In the genomic region with DNA sequence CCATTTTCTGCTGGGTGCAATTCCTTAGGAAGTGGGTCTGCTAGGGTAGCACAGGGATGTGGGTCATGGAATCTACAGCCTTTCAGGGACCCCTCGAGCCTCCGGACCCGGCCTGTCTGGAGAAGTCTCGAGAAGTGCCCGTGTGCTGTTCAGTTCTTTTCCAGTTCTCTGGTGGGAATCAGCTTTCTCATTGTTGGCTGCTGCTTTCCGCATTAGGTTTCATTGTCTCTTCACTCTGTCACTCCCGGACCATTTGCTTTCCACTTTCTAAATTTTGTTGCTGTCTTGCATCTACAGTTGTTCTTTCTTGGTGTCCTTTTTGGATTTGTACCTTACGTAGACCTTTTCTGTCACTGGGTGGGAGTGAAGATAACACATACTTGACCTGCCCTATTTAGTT, we compare ENCODE assay signal across 16 cellular contexts. TPM values are rescaled to one million over a fixed set of nuclear protein-coding genes. Genes with fewer than 3 reads are reported as not detected.
DNase-seq lines count a peak whose midpoint lies in the region; ATAC-seq and TF ChIP-seq lines count a peak whose summit lies in the region.
"Had no signal": no experiment of that assay in that cellular context is flagged by ENCODE, and none has a peak within 500 bp of the region (broad histone marks: within the 10 kb centered on the region; RNA-seq: fewer than 3 reads in every experiment).

No MANE protein-coding gene starts in this region.

- intact Hi-C loops in uterus (cut with DNase I; ENCODE audit: low total_unique reads), result no loop called here
- intact Hi-C loops in activated CD4-positive, alpha-beta T cell treated with anti-CD3 and anti-CD28 coated beads for 36 hours (cut with DNase I, micrococcal nuclease), result no loop called here

- H3K36me3 ChIP-seq in uterus, result no peaks in the 10 kb centered on the region
- H3K36me3 ChIP-seq: transverse colon had no signal

- peaks cover 4% of the 10 kb centered on the region for H3K36me3 Mint-ChIP-seq in activated naive CD4-positive, alpha-beta T cell treated with anti-CD3 and anti-CD28 coated beads, Interleukin-2, amount 50 U/mL, for 24 hours
- H3K36me3 Mint-ChIP-seq in activated naive CD4-positive, alpha-beta T cell treated with anti-CD3 and anti-CD28 coated beads, Interleukin-2, amount 50 U/mL, for 72 hours, result peaks cover 0 to 13% of the 10 kb centered on the region in 2 donors
- peaks cover 21% of the 10 kb centered on the region for H3K36me3 Mint-ChIP-seq in activated CD8-positive, alpha-beta T cell treated with anti-CD3 and anti-CD28 coated beads, Interleukin-2, amount 10 ng/mL, durations not matched to agents 7 days and 5 days (ENCODE audit: low read depth)
- H3K36me3 Mint-ChIP-seq in naive thymus-derived CD8-positive, alpha-beta T cell, result peaks cover 0 to 6% (median 5%) of the 10 kb centered on the region in 3 donors
- peaks cover 23% of the 10 kb centered on the region for H3K36me3 Mint-ChIP-seq in activated CD4-positive, alpha-beta T cell treated with anti-CD3 and anti-CD28 coated beads for 36 hours (ENCODE audit: low read depth)

- no peak overlapping the region for H3K4me3 Mint-ChIP-seq in activated naive CD4-positive, alpha-beta T cell treated with anti-CD3 and anti-CD28 coated beads, Interleukin-2, amount 50 U/mL, for 24 hours
- no peak overlapping the region for H3K4me3 Mint-ChIP-seq in activated CD8-positive, alpha-beta T cell treated with anti-CD3 and anti-CD28 coated beads, Interleukin-2, amount 10 ng/mL, durations not matched to agents 7 days and 5 days
- peak overlapping the region in 6 of 10 donors; percentile 2 to 27 (median 14) for H3K4me3 Mint-ChIP-seq in naive thymus-derived CD8-positive, alpha-beta T cell
- no peak overlapping the region for H3K4me3 Mint-ChIP-seq in activated CD4-positive, alpha-beta T cell treated with anti-CD3 and anti-CD28 coated beads for 36 hours
- H3K4me3 Mint-ChIP-seq: activated CD8-positive, alpha-beta memory T cell treated with anti-CD3 and anti-CD28 coated beads, Interleukin-2, amount 10 ng/mL, durations not matched to agents 7 days and 5 days; stimulated activated naive B cell treated with anti-CD40 and anti-IgM and Interleukin-4, amounts not matched to agents 10 μg/mL and 1 μg/mL and 100 μg/mL, for 72 hours; T-helper 2 cell treated with Interferon-gamma antibody and Interleukin-4, amounts not matched to agents 5 μg/mL and 100 μg/mL, for 36 hours had no signal

- no peak for TF ChIP-seq CTCF in uterus (IDR thresholded peaks at IDR 0.05)

- no peaks in the 10 kb centered on the region for H3K27me3 Mint-ChIP-seq in activated naive CD4-positive, alpha-beta T cell treated with anti-CD3 and anti-CD28 coated beads, Interleukin-2, amount 50 U/mL, for 24 hours
- H3K27me3 Mint-ChIP-seq in activated CD8-positive, alpha-beta T cell treated with anti-CD3 and anti-CD28 coated beads, Interleukin-2, amount 10 ng/mL, durations not matched to agents 7 days and 5 days (ENCODE audit: low read depth), result no peaks in the 10 kb centered on the region
- H3K27me3 Mint-ChIP-seq in naive thymus-derived CD8-positive, alpha-beta T cell, result no peaks in the 10 kb centered on the region
- H3K27me3 Mint-ChIP-seq in activated CD4-positive, alpha-beta T cell treated with anti-CD3 and anti-CD28 coated beads for 36 hours, result no peaks in the 10 kb centered on the region
- H3K27me3 Mint-ChIP-seq: activated CD8-positive, alpha-beta memory T cell treated with anti-CD3 and anti-CD28 coated beads, Interleukin-2, amount 10 ng/mL, durations not matched to agents 7 days and 5 days had no signal

- no peak for TF ChIP-seq POLR2A in uterus (IDR thresholded peaks at IDR 0.05)

- DNase-seq in activated naive CD4-positive, alpha-beta T cell treated with anti-CD3 and anti-CD28 coated beads, Interleukin-2, amount 50 U/mL, for 72 hours (ENCODE audit: low spot score in 2 of 2), result no peak
- no peak for DNase-seq in activated CD8-positive, alpha-beta T cell treated with anti-CD3 and anti-CD28 coated beads, Interleukin-2, amount 10 ng/mL, durations not matched to agents 7 days and 5 days
- DNase-seq in naive thymus-derived CD8-positive, alpha-beta T cell, result no peak
- DNase-seq in uterus, result no peak
- no peak for DNase-seq in DMS53 treated with DMSO at 0.1 percent for 48 hours (lab: John Stamatoyannopoulos, UW; ENCODE audit: unreplicated experiment)
- DNase-seq in islet precursor cell, result no peak
- DNase-seq in activated CD4-positive, alpha-beta T cell treated with anti-CD3 and anti-CD28 coated beads for 36 hours, result no peak
- DNase-seq: activated CD8-positive, alpha-beta memory T cell treated with anti-CD3 and anti-CD28 coated beads, Interleukin-2, amount 10 ng/mL, durations not matched to agents 7 days and 5 days; NCI-H1105 treated with DMSO at 0.1 percent for 48 hours; NCI-H2171 treated with DMSO at 0.1 percent for 48 hours; stimulated activated naive B cell treated with anti-CD40 and anti-IgM and Interleukin-4, amounts not matched to agents 10 μg/mL and 1 μg/mL and 100 μg/mL, for 72 hours; transverse colon had no signal

- H3K4me1 Mint-ChIP-seq in activated naive CD4-positive, alpha-beta T cell treated with anti-CD3 and anti-CD28 coated beads, Interleukin-2, amount 50 U/mL, for 24 hours, result peaks cover 66% of the 10 kb centered on the region
- peaks cover 56% of the 10 kb centered on the region for H3K4me1 Mint-ChIP-seq in activated CD8-positive, alpha-beta T cell treated with anti-CD3 and anti-CD28 coated beads, Interleukin-2, amount 10 ng/mL, durations not matched to agents 7 days and 5 days (ENCODE audit: low read depth)
- peaks cover 24 to 88% (median 68%) of the 10 kb centered on the region in 4 donors for H3K4me1 Mint-ChIP-seq in naive thymus-derived CD8-positive, alpha-beta T cell
- peaks cover 80% of the 10 kb centered on the region for H3K4me1 Mint-ChIP-seq in activated CD4-positive, alpha-beta T cell treated with anti-CD3 and anti-CD28 coated beads for 36 hours

- H3K4me1 ChIP-seq in uterus, result no peaks in the 10 kb centered on the region

- peak overlapping the region; percentile 21 to 36 for H3K27ac ChIP-seq in uterus
- H3K27ac ChIP-seq: KMS-11 had no signal

- POLR2A ChIA-PET in activated CD8-positive, alpha-beta T cell treated with anti-CD3 and anti-CD28 coated beads, Interleukin-2, amount 10 ng/mL, durations not matched to agents 7 days and 5 days (lab: Charles Lee), result interaction anchor here (0.6 kb wide), 1 partner anchor 40 kb away, joined by 3 read pairs; a partner anchor contains a TSS
- POLR2A ChIA-PET in naive thymus-derived CD8-positive, alpha-beta T cell (lab: Charles Lee), result interaction anchor here (2.4 kb wide), 1 partner anchor 40 kb away, joined by 8 read pairs; a partner anchor contains a TSS
- POLR2A ChIA-PET in activated CD4-positive, alpha-beta T cell treated with anti-CD3 and anti-CD28 coated beads for 36 hours (lab: Charles Lee), result interaction anchor here (1.1 kb wide), 1 partner anchor 737 kb away, joined by 3 read pairs; no protein-coding TSS in a partner anchor

- H3K9me3 ChIP-seq in uterus, result no peaks in the 10 kb centered on the region
- H3K9me3 ChIP-seq: transverse colon had no signal

- CTCF ChIA-PET in activated CD8-positive, alpha-beta T cell treated with anti-CD3 and anti-CD28 coated beads, Interleukin-2, amount 10 ng/mL, durations not matched to agents 7 days and 5 days (lab: Charles Lee), result interaction anchor here (1.4 kb wide), 1 partner anchor 31 kb away, joined by 4 read pairs; no protein-coding TSS in a partner anchor
- CTCF ChIA-PET in activated CD4-positive, alpha-beta T cell treated with anti-CD3 and anti-CD28 coated beads for 36 hours (lab: Charles Lee), result interaction anchor here (1.4 kb wide), 1 partner anchor 54 kb away, joined by 4 read pairs; no protein-coding TSS in a partner anchor

- peak overlapping the region; percentile 4 for H3K27ac Mint-ChIP-seq in activated naive CD4-positive, alpha-beta T cell treated with anti-CD3 and anti-CD28 coated beads, Interleukin-2, amount 50 U/mL, for 24 hours
- H3K27ac Mint-ChIP-seq in activated naive CD4-positive, alpha-beta T cell treated with anti-CD3 and anti-CD28 coated beads, Interleukin-2, amount 50 U/mL, for 72 hours, result no peak overlapping the region
- peak overlapping the region; percentile 52 for H3K27ac Mint-ChIP-seq in activated CD8-positive, alpha-beta T cell treated with anti-CD3 and anti-CD28 coated beads, Interleukin-2, amount 10 ng/mL, durations not matched to agents 7 days and 5 days
- peak overlapping the region in 6 of 10 donors; percentile 15 to 82 (median 38) for H3K27ac Mint-ChIP-seq in naive thymus-derived CD8-positive, alpha-beta T cell
- no peak overlapping the region for H3K27ac Mint-ChIP-seq in activated CD4-positive, alpha-beta T cell treated with anti-CD3 and anti-CD28 coated beads for 36 hours
- H3K27ac Mint-ChIP-seq: activated CD8-positive, alpha-beta memory T cell treated with anti-CD3 and anti-CD28 coated beads, Interleukin-2, amount 10 ng/mL, durations not matched to agents 7 days and 5 days; stimulated activated naive B cell treated with anti-CD40 and anti-IgM and Interleukin-4, amounts not matched to agents 10 μg/mL and 1 μg/mL and 100 μg/mL, for 72 hours; T-helper 2 cell treated with Interferon-gamma antibody and Interleukin-4, amounts not matched to agents 5 μg/mL and 100 μg/mL, for 36 hours had no signal

- H3K9me3 Mint-ChIP-seq in activated naive CD4-positive, alpha-beta T cell treated with anti-CD3 and anti-CD28 coated beads, Interleukin-2, amount 50 U/mL, for 24 hours, result no peaks in the 10 kb centered on the region
- H3K9me3 Mint-ChIP-seq in activated naive CD4-positive, alpha-beta T cell treated with anti-CD3 and anti-CD28 coated beads, Interleukin-2, amount 50 U/mL, for 72 hours, result peaks cover 0 to 4% of the 10 kb centered on the region in 2 donors
- H3K9me3 Mint-ChIP-seq in activated CD8-positive, alpha-beta T cell treated with anti-CD3 and anti-CD28 coated beads, Interleukin-2, amount 10 ng/mL, durations not matched to agents 7 days and 5 days (ENCODE audit: insufficient read depth), result no peaks in the 10 kb centered on the region
- H3K9me3 Mint-ChIP-seq in naive thymus-derived CD8-positive, alpha-beta T cell, result no peaks in the 10 kb centered on the region
- H3K9me3 Mint-ChIP-seq in activated CD4-positive, alpha-beta T cell treated with anti-CD3 and anti-CD28 coated beads for 36 hours (ENCODE audit: low read depth), result no peaks in the 10 kb centered on the region
- H3K9me3 Mint-ChIP-seq: stimulated activated naive B cell treated with anti-CD40 and anti-IgM and Interleukin-4, amounts not matched to agents 10 μg/mL and 1 μg/mL and 100 μg/mL, for 72 hours; T-helper 2 cell treated with Interferon-gamma antibody and Interleukin-4, amounts not matched to agents 5 μg/mL and 100 μg/mL, for 36 hours had no signal

- no peak for ATAC-seq in activated naive CD4-positive, alpha-beta T cell treated with anti-CD3 and anti-CD28 coated beads, Interleukin-2, amount 50 U/mL, for 72 hours
- ATAC-seq in activated CD8-positive, alpha-beta T cell treated with anti-CD3 and anti-CD28 coated beads, Interleukin-2, amount 10 ng/mL, durations not matched to agents 7 days and 5 days, result no peak
- no peak for ATAC-seq in naive thymus-derived CD8-positive, alpha-beta T cell
- no peak for ATAC-seq in activated CD4-positive, alpha-beta T cell treated with anti-CD3 and anti-CD28 coated beads for 36 hours
- ATAC-seq: activated CD4-positive, CD25-positive, alpha-beta regulatory T cell treated with anti-CD3 and anti-CD28 coated beads, Interleukin-2, amount 50 U/mL, for 24 hours; activated CD8-positive, alpha-beta memory T cell treated with anti-CD3 and anti-CD28 coated beads, Interleukin-2, amount 10 ng/mL, durations not matched to agents 7 days and 5 days; stimulated activated naive B cell treated with anti-CD40 and anti-IgM and Interleukin-4, amounts not matched to agents 10 μg/mL and 1 μg/mL and 100 μg/mL, for 72 hours had no signal

- H3K4me3 ChIP-seq in uterus, result no peak overlapping the region
- H3K4me3 ChIP-seq: transverse colon had no signal

- H3K27me3 ChIP-seq in uterus, result no peaks in the 10 kb centered on the region
- H3K27me3 ChIP-seq: transverse colon had no signal

RNA-seq across cellular contexts. Expression of a gene that starts 6.1 kb away (rescaled TPM):
- total RNA-seq in activated naive CD4-positive, alpha-beta T cell treated with anti-CD3 and anti-CD28 coated beads, Interleukin-2, amount 50 U/mL, for 72 hours, result 10 to 100 TPM; 20.3 to 32.7 TPM
- total RNA-seq in activated CD8-positive, alpha-beta T cell treated with anti-CD3 and anti-CD28 coated beads, Interleukin-2, amount 10 ng/mL, durations not matched to agents 7 days and 5 days, result 10 to 100 TPM; 10.6 to 11.2 TPM
- total RNA-seq in naive thymus-derived CD8-positive, alpha-beta T cell, result 10 to 100 TPM; 13.7 to 14.0 TPM
- polyA plus RNA-seq in naive thymus-derived CD8-positive, alpha-beta T cell, result 10 to 100 TPM; 15.6 to 22.1 (median 17.3) TPM
- 10 to 100 TPM; 27.2 to 40.2 (median 28.2) TPM for total RNA-seq in uterus
- total RNA-seq in activated CD4-positive, alpha-beta T cell treated with anti-CD3 and anti-CD28 coated beads for 36 hours, result 10 to 100 TPM; 24.9 to 31.4 TPM

RNA-seq across cellular contexts. Expression of a gene that starts 39.4 kb away (rescaled TPM):
- total RNA-seq in activated naive CD4-positive, alpha-beta T cell treated with anti-CD3 and anti-CD28 coated beads, Interleukin-2, amount 50 U/mL, for 72 hours, result 10 to 100 TPM; 14.5 to 18.1 TPM
- total RNA-seq in activated CD8-positive, alpha-beta T cell treated with anti-CD3 and anti-CD28 coated beads, Interleukin-2, amount 10 ng/mL, durations not matched to agents 7 days and 5 days, result 10 to 100 TPM; 21.6 to 23.2 TPM
- total RNA-seq in naive thymus-derived CD8-positive, alpha-beta T cell, result 10 to 100 TPM; 34.3 to 35.5 TPM
- 10 to 100 TPM; 25.7 to 51.5 (median 31.9) TPM for polyA plus RNA-seq in naive thymus-derived CD8-positive, alpha-beta T cell
- 10 to 100 TPM in 3 of 4 donors, 1 to 10 TPM in 1; 5.6 to 48.0 (median 22.8) TPM for total RNA-seq in uterus
- 10 to 100 TPM; 10.3 to 16.4 TPM for total RNA-seq in activated CD4-positive, alpha-beta T cell treated with anti-CD3 and anti-CD28 coated beads for 36 hours

RNA-seq across cellular contexts. Expression of a gene that starts 39.6 kb away (rescaled TPM):
- 10 to 100 TPM; 36.9 to 40.7 TPM for total RNA-seq in activated naive CD4-positive, alpha-beta T cell treated with anti-CD3 and anti-CD28 coated beads, Interleukin-2, amount 50 U/mL, for 72 hours
- 10 to 100 TPM; 29.6 to 30.4 TPM for total RNA-seq in activated CD8-positive, alpha-beta T cell treated with anti-CD3 and anti-CD28 coated beads, Interleukin-2, amount 10 ng/mL, durations not matched to agents 7 days and 5 days
- 100 to 1,000 TPM; 119 to 127 TPM for total RNA-seq in naive thymus-derived CD8-positive, alpha-beta T cell
- polyA plus RNA-seq in naive thymus-derived CD8-positive, alpha-beta T cell, result 10 to 100 TPM; 27.3 to 37.6 (median 33.8) TPM
- total RNA-seq in uterus, result 100 to 1,000 TPM in 1 of 4 donors, 10 to 100 TPM in 3; 24.1 to 172 (median 49.7) TPM
- 10 to 100 TPM; 28.0 to 32.4 TPM for total RNA-seq in activated CD4-positive, alpha-beta T cell treated with anti-CD3 and anti-CD28 coated beads for 36 hours

RNA-seq across cellular contexts. Expression of a gene that starts 42.0 kb away (rescaled TPM):
- 1 to 10 TPM; 1.4 to 2.6 TPM for total RNA-seq in activated naive CD4-positive, alpha-beta T cell treated with anti-CD3 and anti-CD28 coated beads, Interleukin-2, amount 50 U/mL, for 72 hours
- total RNA-seq in activated CD8-positive, alpha-beta T cell treated with anti-CD3 and anti-CD28 coated beads, Interleukin-2, amount 10 ng/mL, durations not matched to agents 7 days and 5 days, result 1 to 10 TPM; 3.8 to 4.1 TPM
- total RNA-seq in naive thymus-derived CD8-positive, alpha-beta T cell, result 10 to 100 TPM; 13.7 to 14.5 TPM
- 10 to 100 TPM in 1 of 3 donors, 1 to 10 TPM in 2; 6.2 to 11.5 (median 8.7) TPM for polyA plus RNA-seq in naive thymus-derived CD8-positive, alpha-beta T cell
- 1 to 10 TPM; 1.5 to 9.2 (median 5.7) TPM for total RNA-seq in uterus
- 1 to 10 TPM; 1.9 to 2.3 TPM for total RNA-seq in activated CD4-positive, alpha-beta T cell treated with anti-CD3 and anti-CD28 coated beads for 36 hours

Comparison
In these comparisons a context has a peak if more than half of its experiments do, and no peak if none do; other contexts are left out.
1. H3K27ac Mint-ChIP-seq: peak in activated naive CD4-positive, alpha-beta T cell treated with anti-CD3 and anti-CD28 coated beads, Interleukin-2, amount 50 U/mL, for 24 hours (single experiment), activated CD8-positive, alpha-beta T cell treated with anti-CD3 and anti-CD28 coated beads, Interleukin-2, amount 10 ng/mL, durations not matched to agents 7 days and 5 days (single experiment) and naive thymus-derived CD8-positive, alpha-beta T cell (6 of 10); none in activated naive CD4-positive, alpha-beta T cell treated with anti-CD3 and anti-CD28 coated beads, Interleukin-2, amount 50 U/mL, for 72 hours (0 of 2) and activated CD4-positive, alpha-beta T cell treated with anti-CD3 and anti-CD28 coated beads for 36 hours (single experiment).
2. H3K4me3 Mint-ChIP-seq: peak in naive thymus-derived CD8-positive, alpha-beta T cell (6 of 10); none in activated naive CD4-positive, alpha-beta T cell treated with anti-CD3 and anti-CD28 coated beads, Interleukin-2, amount 50 U/mL, for 24 hours (single experiment), activated CD8-positive, alpha-beta T cell treated with anti-CD3 and anti-CD28 coated beads, Interleukin-2, amount 10 ng/mL, durations not matched to agents 7 days and 5 days (single experiment) and activated CD4-positive, alpha-beta T cell treated with anti-CD3 and anti-CD28 coated beads for 36 hours (single experiment).